1 cellular context compared by ENCODE assay signal in genomic region chrX:24283122-24283789, GRCh38.
TF ChIP-seq lines count a peak whose summit lies in the region.

No MANE protein-coding gene starts in this region.

TF ChIP-seq in IMR-90, 13 proteins besides CTCF, POLR2A, EP300 and RAD21:
- no peak for TF ChIP-seq MAZ (IDR thresholded peaks at IDR 0.05; ENCODE audit: borderline replicate concordance, low read depth, low read length)
- no peak for TF ChIP-seq NFE2L2 (IDR thresholded peaks at IDR 0.05; ENCODE audit: low read depth, low read length)
- no peak for TF ChIP-seq ELK1 (IDR thresholded peaks at IDR 0.05; ENCODE audit: borderline replicate concordance, low read depth, low read length)
- no peak for TF ChIP-seq FOS (IDR thresholded peaks at IDR 0.05; ENCODE audit: low read depth, low read length)
- no peak for TF ChIP-seq USF2 (IDR thresholded peaks at IDR 0.05; ENCODE audit: low read depth, low read length)
- TF ChIP-seq MAFK (IDR thresholded peaks at IDR 0.05; ENCODE audit: low read depth, low read length) = no peak
- no peak for TF ChIP-seq CEBPB (IDR thresholded peaks at IDR 0.05; ENCODE audit: low read depth, low read length)
- no peak for TF ChIP-seq BHLHE40 (IDR thresholded peaks at IDR 0.05; ENCODE audit: low read depth, low read length)
- no peak for TF ChIP-seq SMC3 (IDR thresholded peaks at IDR 0.05; ENCODE audit: low read depth, low read length)
- no peak for TF ChIP-seq RCOR1 (IDR thresholded peaks at IDR 0.05; ENCODE audit: insufficient replicate concordance, low read length)
- TF ChIP-seq MXI1 (IDR thresholded peaks at IDR 0.05; ENCODE audit: borderline replicate concordance, low read depth, low read length) = no peak
- TF ChIP-seq CHD1 (IDR thresholded peaks at IDR 0.05; ENCODE audit: low read depth, low read length) = no peak
- TF ChIP-seq RFX5 (IDR thresholded peaks at IDR 0.05; ENCODE audit: low read depth, low read length) = no peak
